ENCODE assay signal across 10 cellular contexts in genomic region chr3:11548721-11549131, GRCh38.
A peak's percentile ranks its signal among the peaks of the same experiment; 100 is the strongest.
DNase-seq lines count a peak whose midpoint lies in the region; ATAC-seq, FAIRE-seq and TF ChIP-seq lines count a peak whose summit lies in the region.
"Had no signal": no experiment of that assay in that cellular context is flagged by ENCODE, and none has a peak within 500 bp of the region (broad histone marks: within the 10 kb centered on the region; RNA-seq: fewer than 3 reads in every experiment).

No MANE protein-coding gene starts in this region.

- no peak for TF ChIP-seq POLR2A in stomach (IDR thresholded peaks at IDR 0.05)

- no peak for TF ChIP-seq EP300 in stomach (IDR thresholded peaks at IDR 0.05)

- no peaks in the 10 kb centered on the region for H3K9me3 ChIP-seq in SJCRH30 (replicated peaks)
- peaks cover 0 to 4% (median 0%) of the 10 kb centered on the region in 4 donors for H3K9me3 ChIP-seq in stomach
- H3K9me3 ChIP-seq: A549 had no signal

- ATAC-seq in GM18502 (IDR thresholded peaks at IDR 0.05; ENCODE audit: poor library complexity, unreplicated experiment): no peak
- ATAC-seq: A549 had no signal

- no peaks in the 10 kb centered on the region for H3K27me3 ChIP-seq in SJCRH30
- H3K27me3 ChIP-seq in stomach: no peaks in the 10 kb centered on the region

- TF ChIP-seq CTCF in stomach (IDR thresholded peaks at IDR 0.05): no peak

- intact Hi-C loops in stomach (cut with DNase I; ENCODE audit: low total_unique reads): no loop called here

- H3K27ac ChIP-seq in SJCRH30 (no peak overlapping the region), stomach (peak overlapping the region in 3 of 5 donors; percentile 4 to 65 (median 25))
- H3K27ac ChIP-seq: A549 had no signal

- peaks cover 6% of the 10 kb centered on the region for H3K36me3 ChIP-seq in SJCRH30
- peaks cover 0 to 3% (median 0%) of the 10 kb centered on the region in 4 donors for H3K36me3 ChIP-seq in stomach

- WGBS in stomach, 5 donors: 24 to 46% (median 41%) methylated on average over 5 to 7 of the region's 7 CpGs

- DNase-seq in NCI-H2171 treated with DMSO at 0.1 percent for 48 hours (lab: John Stamatoyannopoulos, UW) (peak; percentile 45), NCI-H2171 (lab: John Stamatoyannopoulos, UW) (no peak), SJCRH30 (peak; percentile 33 to 56), glomerular visceral epithelial cell (ENCODE audit: extremely low spot score) (peak; percentile 85), stomach (peak; percentile 36), GM19239 (ENCODE audit: insufficient read length, low spot score) (no peak), NOMO-1 treated with DMSO at 0.1 percent for 48 hours (lab: John Stamatoyannopoulos, UW; ENCODE audit: unreplicated experiment) (no peak)
- DNase-seq: effector CD4-positive, alpha-beta T cell had no signal

- H3K4me3 ChIP-seq in SJCRH30 (no peak overlapping the region), stomach (no peak overlapping the region)
- H3K4me3 ChIP-seq: A549 had no signal

- no peak for FAIRE-seq in GM19239 (lab: Jason Lieb, UNC)
- FAIRE-seq: A549 had no signal

- H3K4me1 ChIP-seq in SJCRH30 (peaks cover 35% of the 10 kb centered on the region), stomach (peaks cover 24 to 47% (median 35%) of the 10 kb centered on the region in 4 donors)

Comparison
In these comparisons a context has a peak if more than half of its experiments do, and no peak if none do; other contexts are left out.
1. DNase-seq: peak in NCI-H2171 treated with DMSO at 0.1 percent for 48 hours (single experiment), SJCRH30 (2 of 2), glomerular visceral epithelial cell (single experiment) and stomach (single experiment); none in NCI-H2171 (single experiment), GM19239 (single experiment) and NOMO-1 treated with DMSO at 0.1 percent for 48 hours (single experiment).